ENCODE assay signal across 37 cellular contexts in genomic region chr3:150101016-150101415, GRCh38.
"Had no signal": no experiment of that assay in that cellular context is flagged by ENCODE, and none has a peak within 500 bp of the region (broad histone marks: within the 10 kb centered on the region; RNA-seq: fewer than 3 reads in every experiment).

No MANE protein-coding gene starts in this region.

- FAIRE-seq: astrocyte, TTC549 had no signal

- H3K9me3 Mint-ChIP-seq: activated B cell treated with CpG ODN at 0.5 μM for 24 hours; activated CD8-positive, alpha-beta T cell treated with anti-CD3 and anti-CD28 coated beads for 36 hours; activated T-cell treated with anti-CD3 and anti-CD28 coated beads, Interleukin-2, amount 50 U/mL, for 4 hours; activated T-helper 17 cell treated with anti-CD3 and anti-CD28 coated beads, Interleukin-2, amount 50 U/mL, for 72 hours; T-helper 2 cell treated with Interferon-gamma antibody and Interleukin-4, amounts not matched to agents 5 μg/mL and 100 μg/mL, for 36 hours had no signal

- H3K27ac ChIP-seq: adrenal gland, body of pancreas, brain microvascular endothelial cell, breast epithelium, VCaP had no signal

- DNase-seq: activated B cell treated with CpG ODN at 0.5 μM for 24 hours; activated CD4-positive, alpha-beta memory T cell treated with anti-CD3 and anti-CD28 coated beads for 36 hours; activated CD4-positive, alpha-beta T cell treated with anti-CD3 and anti-CD28 coated beads for 4 hours; activated CD4-positive, alpha-beta T cell treated with anti-CD3 and anti-CD28 coated beads, Interleukin-2, amount 10 ng/mL, durations not matched to agents 24 days and 14 days; activated CD4-positive, alpha-beta T cell treated with anti-CD3 and anti-CD28 coated beads, Interleukin-2, amount 50 U/mL, for 1 hour; activated CD4-positive, alpha-beta T cell treated with anti-CD3 and anti-CD28 coated beads, Interleukin-2, amount 50 U/mL, for 4 hours; activated CD4-positive, CD25-positive, alpha-beta regulatory T cell treated with anti-CD3 and anti-CD28 coated beads, Interleukin-2, amount 50 U/mL, for 72 hours; activated CD8-positive, alpha-beta memory T cell treated with anti-CD3 and anti-CD28 coated beads, Interleukin-2, amount 50 U/mL, for 4 hours; activated CD8-positive, alpha-beta T cell treated with anti-CD3 and anti-CD28 coated beads for 36 hours; activated effector memory CD4-positive, alpha-beta T cell treated with anti-CD3 and anti-CD28 coated beads, Interleukin-2, amount 50 U/mL, for 16 hours; activated gamma-delta T cell treated with Interleukin-2 at 50 U/mL for 16 hours; activated naive CD4-positive, alpha-beta T cell; activated naive CD4-positive, alpha-beta T cell treated with anti-CD3 and anti-CD28 coated beads for 36 hours; activated naive CD4-positive, alpha-beta T cell treated with anti-CD3 and anti-CD28 coated beads, Interleukin-2, amount 50 U/mL, for 16 hours; activated naive CD8-positive, alpha-beta T cell treated with anti-CD3 and anti-CD28 coated beads for 36 hours; activated T-cell treated with anti-CD3 and anti-CD28 coated beads for 4 hours; activated T-cell treated with anti-CD3 and anti-CD28 coated beads, Interleukin-2, amount 50 U/mL, for 1 hour; activated T-cell treated with anti-CD3 and anti-CD28 coated beads, Interleukin-2, amount 50 U/mL, for 4 hours; activated T-cell treated with anti-CD3 and anti-CD28 coated beads, Interleukin-2, amount 50 U/mL, for 72 hours; adrenal gland; amniotic stem cell; aorta; body of pancreas; brain microvascular endothelial cell; central memory CD4-positive, alpha-beta T cell; T-helper 1 cell; T-helper 2 cell; T-helper 9 cell had no signal

- H3K27me3 Mint-ChIP-seq: activated B cell treated with CpG ODN at 0.5 μM for 24 hours; activated CD4-positive, alpha-beta memory T cell treated with anti-CD3 and anti-CD28 coated beads for 36 hours had no signal

- H3K4me1 Mint-ChIP-seq: activated B cell treated with CpG ODN at 0.5 μM for 24 hours had no signal

- H3K27ac Mint-ChIP-seq: activated B cell treated with CpG ODN at 0.5 μM for 24 hours; activated CD4-positive, alpha-beta memory T cell treated with anti-CD3 and anti-CD28 coated beads for 36 hours; activated CD4-positive, alpha-beta T cell treated with anti-CD3 and anti-CD28 coated beads, Interleukin-2, amount 10 ng/mL, durations not matched to agents 24 days and 14 days; activated CD8-positive, alpha-beta T cell treated with anti-CD3 and anti-CD28 coated beads for 36 hours; activated naive CD4-positive, alpha-beta T cell treated with anti-CD3 and anti-CD28 coated beads for 36 hours; activated naive CD4-positive, alpha-beta T cell treated with anti-CD3 and anti-CD28 coated beads, Interleukin-2, amount 50 U/mL, for 72 hours; activated naive CD8-positive, alpha-beta T cell treated with anti-CD3 and anti-CD28 coated beads for 36 hours; activated T-cell treated with anti-CD3 and anti-CD28 coated beads, Interleukin-2, amount 50 U/mL, for 72 hours; activated T-helper 1 cell treated with anti-CD3 and anti-CD28 coated beads, Interleukin-12 subunit alpha, Interleukin-12 subunit beta, Interleukin-2, Interleukin-4 antibody, amounts not matched to agents 30 ng/mL and 10 ng/mL and 1 ng/mL, durations not matched to agents 14 hours and 24 hours and 36 hours; activated T-helper 17 cell treated with anti-CD3 and anti-CD28 coated beads, Interleukin-2, amount 50 U/mL, for 72 hours; T-helper 1 cell treated with Interleukin-12 subunit alpha and Interleukin-12 subunit beta and Interleukin-4 antibody, amounts not matched to agents 30 μg/mL and 1 μg/mL, for 36 hours; T-helper 2 cell treated with Interferon-gamma antibody and Interleukin-4, amounts not matched to agents 5 μg/mL and 100 μg/mL, for 36 hours had no signal

- ATAC-seq: activated CD8-positive, alpha-beta T cell treated with anti-CD3 and anti-CD28 coated beads for 36 hours; activated naive CD4-positive, alpha-beta T cell treated with anti-CD3 and anti-CD28 coated beads, Interleukin-2, amount 50 U/mL, for 72 hours; activated T-cell treated with anti-CD3 and anti-CD28 coated beads, Interleukin-2, amount 50 U/mL, for 4 hours; activated T-cell treated with anti-CD3 and anti-CD28 coated beads, Interleukin-2, amount 50 U/mL, for 72 hours; activated T-helper 17 cell treated with anti-CD3 and anti-CD28 coated beads, Interleukin-2, amount 50 U/mL, for 72 hours; body of pancreas had no signal

- H3K9me3 ChIP-seq: adrenal gland, body of pancreas, breast epithelium had no signal

- H3K27me3 ChIP-seq: adrenal gland, body of pancreas, brain microvascular endothelial cell, breast epithelium had no signal

- H3K36me3 ChIP-seq: adrenal gland, brain microvascular endothelial cell, breast epithelium had no signal

- H3K4me3 ChIP-seq: adrenal gland, body of pancreas, breast epithelium had no signal

- H3K4me1 ChIP-seq: adrenal gland, body of pancreas, breast epithelium had no signal

- H3K36me3 Mint-ChIP-seq: activated CD4-positive, alpha-beta memory T cell treated with anti-CD3 and anti-CD28 coated beads for 36 hours had no signal

- H3K4me3 Mint-ChIP-seq: activated B cell treated with CpG ODN at 0.5 μM for 24 hours; activated CD4-positive, alpha-beta memory T cell treated with anti-CD3 and anti-CD28 coated beads for 36 hours; activated CD4-positive, alpha-beta T cell treated with anti-CD3 and anti-CD28 coated beads, Interleukin-2, amount 10 ng/mL, durations not matched to agents 24 days and 14 days; activated CD8-positive, alpha-beta T cell treated with anti-CD3 and anti-CD28 coated beads for 36 hours; activated naive CD4-positive, alpha-beta T cell treated with anti-CD3 and anti-CD28 coated beads for 36 hours; activated naive CD8-positive, alpha-beta T cell treated with anti-CD3 and anti-CD28 coated beads for 36 hours; activated T-cell treated with anti-CD3 and anti-CD28 coated beads, Interleukin-2, amount 50 U/mL, for 4 hours; activated T-cell treated with anti-CD3 and anti-CD28 coated beads, Interleukin-2, amount 50 U/mL, for 72 hours; activated T-helper 1 cell treated with anti-CD3 and anti-CD28 coated beads, Interleukin-12 subunit alpha, Interleukin-12 subunit beta, Interleukin-2, Interleukin-4 antibody, amounts not matched to agents 30 ng/mL and 10 ng/mL and 1 ng/mL, durations not matched to agents 14 hours and 24 hours and 36 hours; activated T-helper 17 cell treated with anti-CD3 and anti-CD28 coated beads, Interleukin-2, amount 50 U/mL, for 72 hours; T-helper 1 cell treated with Interleukin-12 subunit alpha and Interleukin-12 subunit beta and Interleukin-4 antibody, amounts not matched to agents 30 μg/mL and 1 μg/mL, for 36 hours; T-helper 2 cell treated with Interferon-gamma antibody and Interleukin-4, amounts not matched to agents 5 μg/mL and 100 μg/mL, for 36 hours had no signal
